Comparison of ENCODE assay signal across 34 cellular contexts in genomic region chr15:53581513-53581912, GRCh38.
"Had no signal": no experiment of that assay in that cellular context is flagged by ENCODE, and none has a peak within 500 bp of the region (broad histone marks: within the 10 kb centered on the region; RNA-seq: fewer than 3 reads in every experiment).

No MANE protein-coding gene starts in this region.

- DNase-seq: Karpas-422, Kasumi-1, MG63, MM.1S, MV-4-11, NCI-H1048, NCI-H1092, NCI-H1092 treated with DMSO at 0.1 percent for 48 hours, NCI-H1105, NCI-H1105 treated with DMSO at 0.1 percent for 48 hours, NCI-H1417, NCI-H1417 treated with DMSO at 0.1 percent for 48 hours, NCI-H1436, NCI-H1436 treated with DMSO at 0.1 percent for 48 hours, NCI-H146, NCI-H1694, NCI-H1694 treated with DMSO at 0.1 percent for 48 hours, NCI-H187, NCI-H187 treated with DMSO at 0.1 percent for 48 hours, NCI-H1930, NCI-H2029, NCI-H2029 treated with DMSO at 0.1 percent for 48 hours, NCI-H2081 treated with DMSO at 0.1 percent for 48 hours, NCI-H2107, NCI-H2171, NCI-H2171 treated with DMSO at 0.1 percent for 48 hours, NCI-H2227 treated with DMSO at 0.1 percent for 48 hours, NCI-H226, NCI-H345, NCI-H446, NCI-H446 treated with DMSO at 0.1 percent for 48 hours, NCI-H510A, NCI-H510A treated with DMSO at 0.1 percent for 48 hours, NCI-H524 had no signal

- H3K4me3 ChIP-seq: MG63 had no signal

- H3K27me3 ChIP-seq: MG63 had no signal

- H3K36me3 ChIP-seq: MG63 had no signal

- H3K9me3 ChIP-seq: MG63 had no signal
